10 cellular contexts compared by ENCODE assay signal in the genomic region with DNA sequence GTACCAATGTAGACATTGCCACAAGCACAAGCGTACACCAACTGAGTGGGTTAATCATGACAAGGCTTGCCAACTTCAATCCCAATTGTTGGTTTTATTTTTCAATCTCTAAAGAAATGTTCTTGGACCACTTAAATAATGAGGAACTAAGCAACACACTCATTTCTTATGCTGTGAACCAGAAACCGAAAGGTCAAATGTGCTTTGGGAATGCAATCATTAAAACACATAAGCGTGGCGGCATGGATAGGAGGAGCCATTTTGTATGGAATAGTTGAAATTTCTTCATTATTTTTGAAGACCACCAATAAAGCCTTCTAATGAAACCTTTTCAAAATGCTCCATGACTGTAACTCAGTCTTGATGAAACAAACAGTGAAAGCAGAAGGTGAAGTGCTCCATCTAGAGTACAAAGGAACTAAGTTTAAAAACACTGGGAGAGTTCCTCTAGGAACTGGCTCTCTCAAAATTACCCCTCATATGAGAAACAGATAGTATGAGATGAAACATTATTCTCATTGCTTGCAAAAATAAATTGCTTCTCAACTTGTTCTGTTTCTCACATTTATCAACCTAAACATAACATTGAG.
DNase-seq lines count a peak whose midpoint lies in the region; ATAC-seq and TF ChIP-seq lines count a peak whose summit lies in the region.
"Had no signal": no experiment of that assay in that cellular context is flagged by ENCODE, and none has a peak within 500 bp of the region (broad histone marks: within the 10 kb centered on the region; RNA-seq: fewer than 3 reads in every experiment).

No MANE protein-coding gene starts in this region.

- no peaks in the 10 kb centered on the region for H3K9me2 ChIP-seq in OCI-LY1 (ENCODE audit: low read depth, low read length)

- H3K4me3 ChIP-seq in OCI-LY1 (ENCODE audit: low read depth, low read length, poor library complexity, severe bottlenecking) (no peak overlapping the region), smooth muscle cell (no peak overlapping the region)
- H3K4me3 ChIP-seq: ascending aorta had no signal

- H3K27me3 ChIP-seq in OCI-LY1 (ENCODE audit: insufficient read depth, low read length) (no peaks in the 10 kb centered on the region), smooth muscle cell (ENCODE audit: low read depth) (no peaks in the 10 kb centered on the region)
- H3K27me3 ChIP-seq: ascending aorta, neutrophil had no signal

- peak; percentile 67 for ATAC-seq in Right ventricle myocardium superior (ENCODE audit: poor library complexity)
- ATAC-seq in left ventricle myocardium superior, result no peak

- no peak overlapping the region for H3K4me2 ChIP-seq in OCI-LY1 (ENCODE audit: low read length)
- no peak overlapping the region for H3K4me2 ChIP-seq in smooth muscle cell

- DNase-seq in Right ventricle myocardium superior (no peak), left ventricle myocardium superior (no peak), globus pallidus (ENCODE audit: low spot score) (peak; percentile 3), smooth muscle cell (lab: John Stamatoyannopoulos, UW; ENCODE audit: unreplicated experiment) (no peak), NCI-H2196 (lab: John Stamatoyannopoulos, UW; ENCODE audit: unreplicated experiment) (no peak), SHP77 (lab: John Stamatoyannopoulos, UW) (no peak), DMS79 (lab: John Stamatoyannopoulos, UW) (no peak)

- H3F3A ChIP-seq in OCI-LY1 (ENCODE audit: insufficient read depth, low read length) (no peaks in the 10 kb centered on the region), smooth muscle cell (ENCODE audit: low read depth) (no peaks in the 10 kb centered on the region)

- H2AFZ ChIP-seq in OCI-LY1 (ENCODE audit: low read length) (no peak overlapping the region), smooth muscle cell (ENCODE audit: low read depth) (no peak overlapping the region)

- intact Hi-C loops in Right ventricle myocardium superior (cut with DNase I) (loop anchor here (5.0 kb wide), 1 partner anchor 281 kb away; no protein-coding TSS in a partner anchor), left ventricle myocardium superior (cut with micrococcal nuclease) (loop anchor here (2.0 kb wide), 1 partner anchor 280 kb away; no protein-coding TSS in a partner anchor)

- no peaks in the 10 kb centered on the region for H3K36me3 ChIP-seq in OCI-LY1 (ENCODE audit: insufficient read depth, low read length)
- H3K36me3 ChIP-seq in smooth muscle cell (ENCODE audit: low read depth), result no peaks in the 10 kb centered on the region
- H3K36me3 ChIP-seq: ascending aorta, neutrophil had no signal

- H4K20me1 ChIP-seq in OCI-LY1 (ENCODE audit: insufficient read depth, low read length), result no peaks in the 10 kb centered on the region
- no peaks in the 10 kb centered on the region for H4K20me1 ChIP-seq in smooth muscle cell (ENCODE audit: low read depth)

- TF ChIP-seq CTCF in OCI-LY1 (IDR thresholded peaks at IDR 0.05; ENCODE audit: low read length) (peak; percentile 25; the same call in 1 of the 2 replicates), smooth muscle cell (IDR thresholded peaks at IDR 0.05; ENCODE audit: borderline replicate concordance, insufficient read depth, poor library complexity, severe bottlenecking) (peak; percentile 28)

- no peaks in the 10 kb centered on the region for H3K9me3 ChIP-seq in OCI-LY1 (ENCODE audit: low read length)
- H3K9me3 ChIP-seq in smooth muscle cell (replicated peaks; ENCODE audit: low read depth), result no peaks in the 10 kb centered on the region
- H3K9me3 ChIP-seq: ascending aorta, neutrophil had no signal

- WGBS in smooth muscle cell (ENCODE audit: low lambda C conversion rate), result 82% methylated on average over 4 of the region's 4 CpGs

- H3K9ac ChIP-seq in OCI-LY1 (ENCODE audit: low read length) (no peak overlapping the region), smooth muscle cell (ENCODE audit: low read depth) (no peak overlapping the region)

- H3K27ac ChIP-seq in OCI-LY1 (ENCODE audit: low read depth, low read length, poor library complexity, severe bottlenecking), result no peak overlapping the region
- no peak overlapping the region for H3K27ac ChIP-seq in smooth muscle cell (ENCODE audit: low read depth)
- H3K27ac ChIP-seq: ascending aorta, neutrophil had no signal

- H3K79me2 ChIP-seq in OCI-LY1 (ENCODE audit: insufficient read depth, low read length), result no peaks in the 10 kb centered on the region
- no peaks in the 10 kb centered on the region for H3K79me2 ChIP-seq in smooth muscle cell (ENCODE audit: low read depth)

- no peaks in the 10 kb centered on the region for H3K4me1 ChIP-seq in OCI-LY1 (ENCODE audit: insufficient read depth, low read length, severe bottlenecking)
- no peaks in the 10 kb centered on the region for H3K4me1 ChIP-seq in smooth muscle cell (ENCODE audit: low read depth)
- H3K4me1 ChIP-seq: ascending aorta had no signal
